ENCODE assay signal across 8 cellular contexts in the genomic region with DNA sequence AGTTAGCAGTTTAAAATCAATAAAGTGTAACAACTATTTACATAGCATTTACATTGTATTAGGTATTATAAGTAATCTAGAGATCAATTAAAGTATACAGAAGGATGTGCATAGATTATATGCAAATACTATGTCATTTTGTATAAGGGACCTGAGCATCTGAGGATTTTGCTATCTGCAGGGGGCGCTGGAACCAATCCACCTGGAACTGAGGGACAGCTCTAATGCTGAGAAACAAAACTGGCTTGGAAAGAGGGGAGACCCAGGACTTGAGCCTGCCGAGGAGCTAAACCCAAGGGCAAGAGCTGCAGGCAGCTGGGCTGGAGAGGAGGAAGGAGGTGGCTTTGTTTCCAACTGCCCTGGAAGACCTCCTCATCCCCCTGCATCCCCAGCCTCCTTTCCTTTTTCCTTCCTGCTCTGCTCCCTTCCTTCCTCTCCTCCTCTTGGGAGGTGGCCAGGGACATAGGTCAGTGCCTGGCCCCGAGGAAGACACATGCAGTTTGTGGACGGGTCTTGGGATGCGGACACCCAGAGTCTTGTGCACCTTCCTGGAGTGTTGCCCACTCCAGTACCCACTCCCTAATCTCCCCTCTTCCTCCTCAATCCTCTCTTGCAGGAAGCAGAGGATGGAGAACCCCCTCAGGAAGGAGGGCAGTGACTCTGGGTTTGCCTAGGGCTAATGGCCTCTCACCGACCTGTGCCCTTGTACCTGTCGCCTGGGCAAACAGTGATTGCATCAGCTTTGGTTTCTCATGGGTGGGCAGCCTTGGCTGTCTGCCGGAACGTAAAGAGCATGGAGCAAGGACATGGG. TPM values are rescaled to one million over a fixed set of nuclear protein-coding genes. Genes with fewer than 3 reads are reported as not detected.
DNase-seq lines count a peak whose midpoint lies in the region; ATAC-seq, FAIRE-seq and TF ChIP-seq lines count a peak whose summit lies in the region.

No MANE protein-coding gene starts in this region.

- H2BK20ac ChIP-seq in H1 (ENCODE audit: low read length), result peak overlapping the region; percentile 38

- WGBS in H1 (ENCODE audit: extremely low coverage in 1 of 2, insufficient coverage in 1 of 2, insufficient read length in 1 of 2, insufficient replicate concordance in 2 of 2, low coverage in 1 of 2, low lambda C conversion rate in 2 of 2, missing lambda C conversion rate in 1 of 2), 2 experiments, result 84% methylated on average over 9 of the region's 9 CpGs; no CpG with 5 or more reads in 1 of the 2 experiments

- no peaks in the 10 kb centered on the region for H3K79me1 ChIP-seq in H1 (ENCODE audit: low read depth, low read length)

- H3K4ac ChIP-seq in H1 (replicated peaks; ENCODE audit: insufficient read length, low read depth, low read length), result no peak overlapping the region

- no peaks in the 10 kb centered on the region for H3K9me3 Mint-ChIP-seq in MCF 10A (ENCODE audit: unreplicated experiment)

- no peaks in the 10 kb centered on the region for H3K79me2 ChIP-seq in H1 (ENCODE audit: control insufficient read depth in 1 of 2, insufficient read depth in 2 of 2, low read length in 2 of 2)

- intact Hi-C loops in MCF 10A (cut with micrococcal nuclease), result no loop called here
- intact Hi-C loops in breast epithelium (cut with DNase I; ENCODE audit: low total_unique reads), result no loop called here

- H2AK5ac ChIP-seq in H1 (ENCODE audit: low read depth, low read length), result 0 out of 2 replicates have a peak overlapping the region, but pooled peaks have one; percentile 43

- H3K4me2 ChIP-seq in H1 (ENCODE audit: insufficient read depth in 1 of 2, low read depth in 2 of 2, low read length in 2 of 2), result no peak overlapping the region

- H3K23me2 ChIP-seq in H1 (ENCODE audit: low read depth, low read length), result no peaks in the 10 kb centered on the region

- H3K27ac Mint-ChIP-seq in MCF 10A (ENCODE audit: low read depth, unreplicated experiment), result no peak overlapping the region

- H4K20me1 ChIP-seq in H1 (replicated peaks in 1 of 2; ENCODE audit: control insufficient read depth in 1 of 2, insufficient read depth in 2 of 2, low read length in 2 of 2), result no peaks in the 10 kb centered on the region

- no peak overlapping the region for H4K8ac ChIP-seq in H1 (ENCODE audit: extremely low read depth, insufficient read depth, low read length)

- BruUV-seq in MCF 10A (replicated peaks; lab: Mats Ljungman, UMichigan), result no TSS peak

- H2BK5ac ChIP-seq in H1 (ENCODE audit: low read depth, low read length), result peak overlapping the region; percentile 14; the same call in 1 of the 2 replicates

- CTCF ChIA-PET in MCF 10A (lab: Yijun Ruan, JAX), result interaction anchor here (1.5 to 7.2 kb wide), 2 partner anchors 8 to 61 kb away, joined by 3 to 45 read pairs; no protein-coding TSS in a partner anchor
- CTCF ChIA-PET in H1 (lab: Charles Lee; ENCODE audit: partially characterized antibody), result interaction anchor here (0.6 to 7.9 kb wide), 42 partner anchors 8 to 383 kb away, joined by 3 to 63 read pairs (median 4); no protein-coding TSS in a partner anchor

- H3K14ac ChIP-seq in H1 (ENCODE audit: insufficient read length), result no peak overlapping the region

- H3K56ac ChIP-seq in H1 (replicated peaks; ENCODE audit: insufficient read length, low read depth, low read length), result no peak overlapping the region

- DNase-seq in MCF 10A (ENCODE audit: unreplicated experiment), result peak; percentile 43
- DNase-seq in breast epithelium (ENCODE audit: low spot score in 2 of 2), result no peak
- peak; percentile 43 for DNase-seq in UCSD-AML1 (lab: John Stamatoyannopoulos, UW; ENCODE audit: unreplicated experiment)
- DNase-seq in H1 (ENCODE audit: low read depth in 1 of 2, low spot score in 2 of 2), result peak; percentile 36 to 75
- DNase-seq in stimulated activated CD4-positive, alpha-beta T cell treated with anti-CD3 and anti-CD28 coated beads, TNF-alpha, amount 100 ng/mL, for 48 hours (ENCODE audit: low read depth in 3 of 3), result peak in 2 of 3 donors; percentile 5 to 17
- no peak for DNase-seq in inferior parietal cortex (ENCODE audit: extremely low spot score)

- peak overlapping the region; percentile 8 for H4K91ac ChIP-seq in H1 (replicated peaks; ENCODE audit: insufficient read length, low read length)

- no peak overlapping the region for H2BK15ac ChIP-seq in H1 (ENCODE audit: low read length)

- H3K18ac ChIP-seq in H1 (ENCODE audit: extremely low read depth, low read length), result peak overlapping the region; percentile 1; the same call in 1 of the 2 replicates

- H3K4me3 ChIP-seq in breast epithelium, result no peak overlapping the region
- H3K4me3 ChIP-seq in H1 (ENCODE audit: extremely low read depth in 1 of 4, insufficient read depth in 2 of 4, low read depth in 3 of 4, low read length in 4 of 4), result no peak overlapping the region

- H3K27ac ChIP-seq in breast epithelium, result no peak overlapping the region
- no peak overlapping the region for H3K27ac ChIP-seq in H1 (ENCODE audit: low read depth, low read length)

- H3K27me3 Mint-ChIP-seq in MCF 10A (ENCODE audit: insufficient read depth, unreplicated experiment), result no peaks in the 10 kb centered on the region

- H2BK12ac ChIP-seq in H1 (ENCODE audit: low read depth, low read length), result peak overlapping the region; percentile 52; the same call in 1 of the 2 replicates

- no peak overlapping the region for H3K23ac ChIP-seq in H1 (ENCODE audit: insufficient read length)

- no peaks in the 10 kb centered on the region for H3K4me1 ChIP-seq in breast epithelium
- H3K4me1 ChIP-seq in H1 (replicated peaks in 1 of 4; ENCODE audit: control insufficient read depth in 3 of 4, insufficient read depth in 4 of 4, low read length in 3 of 4), result peaks cover 0 to 7% (median 1%) of the 10 kb centered on the region in 4 experiments; a peak in 2 of 7 replicates

- H3K4me1 Mint-ChIP-seq in MCF 10A (ENCODE audit: insufficient read depth, unreplicated experiment), result peaks cover 15% of the 10 kb centered on the region

- H2AFZ ChIP-seq in H1 (ENCODE audit: low read length), result peak overlapping the region; percentile 15; the same call in 1 of the 2 replicates

- TF ChIP-seq EP300 in H1 (IDR thresholded peaks at IDR 0.05; ENCODE audit: borderline replicate concordance in 1 of 2, low read depth in 2 of 2, low read length in 2 of 2), result no peak

- H3K4me3 Mint-ChIP-seq in MCF 10A (ENCODE audit: unreplicated experiment), result no peak overlapping the region

- H2BK120ac ChIP-seq in H1 (replicated peaks; ENCODE audit: low read depth, low read length), result no peak overlapping the region

- H3K9ac ChIP-seq in H1 (replicated peaks in 1 of 4; ENCODE audit: extremely low read depth in 1 of 4, low read depth in 3 of 4, low read length in 3 of 4), result no peak overlapping the region; a peak in 1 of 7 replicates

- POLR2A ChIA-PET in MCF 10A (lab: Yijun Ruan, JAX) (no interaction called here), H1 (lab: Charles Lee; ENCODE audit: partially characterized antibody) (interaction anchor here (0.7 to 2.9 kb wide), 8 partner anchors 9 to 89 kb away, joined by 3 to 21 read pairs (median 4); no protein-coding TSS in a partner anchor)

- peak; percentile 58 to 69 for TF ChIP-seq RAD21 in H1 (IDR thresholded peaks at IDR 0.05 in 1 of 2, conservative IDR thresholded peaks at IDR 0.05 in 1 of 2; ENCODE audit: low read depth in 2 of 2, low read length in 2 of 2)

- peak; percentile 24 for FAIRE-seq in H1 (lab: Jason Lieb, UNC)

- ATAC-seq in GM19351 (IDR thresholded peaks at IDR 0.05; ENCODE audit: unreplicated experiment) (no peak), HG03457 (IDR thresholded peaks at IDR 0.05; ENCODE audit: unreplicated experiment) (no peak)

- TF ChIP-seq POLR2A in breast epithelium (IDR thresholded peaks at IDR 0.05) (no peak), H1 (IDR thresholded peaks at IDR 0.05; ENCODE audit: control extremely low read depth in 1 of 2, low read depth in 2 of 2, low read length in 2 of 2) (no peak)

- no peak overlapping the region for H4K5ac ChIP-seq in H1 (ENCODE audit: insufficient read length, low read depth, low read length)

- H3K9me3 ChIP-seq in breast epithelium (no peaks in the 10 kb centered on the region), H1 (ENCODE audit: insufficient read depth in 2 of 2, low read depth in 1 of 2, low read length in 1 of 2) (peaks cover 0 to 10% of the 10 kb centered on the region in 2 experiments; a peak in 2 of 4 replicates)

- H3K36me3 ChIP-seq in breast epithelium, result no peaks in the 10 kb centered on the region
- H3K36me3 ChIP-seq in H1 (ENCODE audit: control insufficient read depth in 2 of 4, insufficient read depth in 4 of 4, low read length in 3 of 4), result no peaks in the 10 kb centered on the region

- no peak for TF ChIP-seq CTCF in MCF 10A (IDR thresholded peaks at IDR 0.05; ENCODE audit: unreplicated experiment)
- no peak for TF ChIP-seq CTCF in breast epithelium (IDR thresholded peaks at IDR 0.05)
- TF ChIP-seq CTCF in H1 (IDR thresholded peaks at IDR 0.05; ENCODE audit: control extremely low read depth in 1 of 3, insufficient read depth in 1 of 3, low read depth in 1 of 3, low read length in 3 of 3), result peak; percentile 41 to 68 (median 60)

- H3K27me3 ChIP-seq in breast epithelium, result no peaks in the 10 kb centered on the region
- H3K27me3 ChIP-seq in H1 (replicated peaks in 1 of 4; ENCODE audit: control insufficient read depth in 3 of 4, extremely low read depth in 1 of 4, insufficient read depth in 3 of 4, low read length in 3 of 4), result peaks cover 0 to 4% (median 0%) of the 10 kb centered on the region in 4 experiments; a peak in 1 of 7 replicates

- H3K36me3 Mint-ChIP-seq in MCF 10A (ENCODE audit: insufficient read depth, unreplicated experiment), result no peaks in the 10 kb centered on the region

RNA-seq across cellular contexts. Expression of a gene that starts 0.8 kb away (rescaled TPM):
- total RNA-seq in MCF 10A (2022) (not detected in 2 replicates), breast epithelium (not detected)
- 0.33 TPM in 1 of 2 replicates, not detected in the other for total RNA-seq in H1 (2021; fragmentation: NEBNext Ultra II Directional; extraction: Animal tissue kit (Norgen Biotek cat#: 25700))
- 0.06 and 0.08 TPM in 2 replicates for polyA plus RNA-seq in H1 (2011; rRNA removed)
- polyA plus RNA-seq in H1 (2011; cell fraction: cytosol; rRNA removed), result 0.05 TPM
- not detected for polyA plus RNA-seq in H1 (2011; cell fraction: nucleus; rRNA removed)
- polyA plus RNA-seq in H1 (2012, experiment 1 of 2), result 0.13 to 0.17 TPM (median 0.13 TPM) in 3 of 4 replicates, not detected in the other
- 0.13 TPM for polyA plus RNA-seq in H1 (2012, experiment 2 of 2)
- 0.10 TPM for polyA plus RNA-seq in H1 (2013, experiment 1 of 2)
- not detected for polyA plus RNA-seq in H1 (2013, experiment 2 of 2)
- not detected in 2 replicates for polyA minus RNA-seq in H1 (2011; rRNA and poly(A)+ RNA removed)
- not detected for polyA minus RNA-seq in H1 (2011; cell fraction: cytosol; rRNA and poly(A)+ RNA removed)
- not detected for polyA minus RNA-seq in H1 (2011; cell fraction: nucleus; rRNA and poly(A)+ RNA removed)

RNA-seq across cellular contexts. Expression of a gene that starts 32.2 kb away (rescaled TPM):
- total RNA-seq in MCF 10A (2022), result not detected in 2 replicates
- 100 to 1,000 TPM in 2 of 3 donors, 10 to 100 TPM in 1; 78.7 to 282 (median 190) TPM for total RNA-seq in breast epithelium
- 0.80 and 0.99 TPM in 2 replicates for total RNA-seq in H1 (2021; fragmentation: NEBNext Ultra II Directional; extraction: Animal tissue kit (Norgen Biotek cat#: 25700))
- 0.23 and 0.36 TPM in 2 replicates for polyA plus RNA-seq in H1 (2011; rRNA removed)
- polyA plus RNA-seq in H1 (2011; cell fraction: cytosol; rRNA removed), result 0.36 TPM
- 0.76 TPM for polyA plus RNA-seq in H1 (2011; cell fraction: nucleus; rRNA removed)
- polyA plus RNA-seq in H1 (2012, experiment 1 of 2), result 0.41 to 0.60 TPM (median 0.47 TPM) in 4 replicates
- polyA plus RNA-seq in H1 (2012, experiment 2 of 2), result 0.66 TPM
- polyA plus RNA-seq in H1 (2013, experiment 1 of 2), result 0.55 TPM
- 0.50 TPM for polyA plus RNA-seq in H1 (2013, experiment 2 of 2)
- polyA minus RNA-seq in H1 (2011; rRNA and poly(A)+ RNA removed), result 0.28 and 0.93 TPM in 2 replicates
- 1.7 TPM for polyA minus RNA-seq in H1 (2011; cell fraction: cytosol; rRNA and poly(A)+ RNA removed)
- not detected for polyA minus RNA-seq in H1 (2011; cell fraction: nucleus; rRNA and poly(A)+ RNA removed)

Comparison
In these comparisons a context has a peak if more than half of its experiments do, and no peak if none do; other contexts are left out.
1. DNase-seq: peak in MCF 10A (single experiment), UCSD-AML1 (single experiment), H1 (2 of 2) and stimulated activated CD4-positive, alpha-beta T cell treated with anti-CD3 and anti-CD28 coated beads, TNF-alpha, amount 100 ng/mL, for 48 hours (2 of 3); none in breast epithelium (0 of 2) and inferior parietal cortex (single experiment).
2. RNA of a gene that starts 32.2 kb away (total RNA-seq): 78.7 to 282 TPM in breast epithelium; 0.80 to 0.99 TPM in H1 and not detected in MCF 10A; every median in the first group is over 10 times any median in the second.
3. CTCF ChIP-seq: peak in H1 (3 of 3); none in MCF 10A (single experiment) and breast epithelium (0 of 3).